In the genomic region with DNA sequence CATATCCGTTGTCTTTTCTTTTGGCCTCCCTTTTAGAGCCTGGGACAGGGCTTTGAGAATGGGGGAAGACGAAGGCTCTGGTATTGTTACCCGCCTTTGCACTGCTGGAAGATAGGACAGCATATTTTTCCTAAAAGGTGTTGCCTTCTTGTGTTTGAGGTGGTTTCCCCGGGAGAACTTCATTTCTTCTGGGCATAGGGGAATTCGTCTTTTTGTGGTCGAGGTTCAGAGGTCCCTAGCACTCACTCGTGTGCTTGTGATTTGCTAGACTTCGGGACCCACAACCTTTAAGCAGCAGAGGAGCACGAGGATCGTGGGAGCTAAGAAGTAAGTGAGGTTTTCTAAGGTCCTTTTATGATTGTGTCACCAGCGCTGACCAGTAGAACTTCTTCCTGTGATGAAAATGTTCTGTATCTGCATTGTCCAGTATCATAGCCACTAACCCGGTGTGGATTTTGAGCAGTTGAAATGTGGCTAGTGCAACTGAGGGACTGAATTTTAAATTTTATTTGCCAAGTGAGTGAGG, we compare ENCODE assay signal across 1 cellular context.
TF ChIP-seq lines count a peak whose summit lies in the region.

No MANE protein-coding gene starts in this region.

TF ChIP-seq in HepG2, 621 proteins besides CTCF, POLR2A, EP300 and RAD21 (continued from another document):
- TF ChIP-seq, protein P1, sequence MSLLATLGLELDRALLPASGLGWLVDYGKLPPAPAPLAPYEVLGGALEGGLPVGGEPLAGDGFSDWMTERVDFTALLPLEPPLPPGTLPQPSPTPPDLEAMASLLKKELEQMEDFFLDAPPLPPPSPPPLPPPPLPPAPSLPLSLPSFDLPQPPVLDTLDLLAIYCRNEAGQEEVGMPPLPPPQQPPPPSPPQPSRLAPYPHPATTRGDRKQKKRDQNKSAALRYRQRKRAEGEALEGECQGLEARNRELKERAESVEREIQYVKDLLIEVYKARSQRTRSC (CRISPR knock-in tag; IDR thresholded peaks at IDR 0.05; ENCODE audit: low read depth), result no peak
- 0 out of 2 replicates have a peak, but pooled peaks have one; percentile 47 for TF ChIP-seq ZNF251 (CRISPR knock-in tag; IDR thresholded peaks at IDR 0.05)
- TF ChIP-seq KMT2A (CRISPR knock-in tag; IDR thresholded peaks at IDR 0.05), result no peak
- TF ChIP-seq, protein P2, sequence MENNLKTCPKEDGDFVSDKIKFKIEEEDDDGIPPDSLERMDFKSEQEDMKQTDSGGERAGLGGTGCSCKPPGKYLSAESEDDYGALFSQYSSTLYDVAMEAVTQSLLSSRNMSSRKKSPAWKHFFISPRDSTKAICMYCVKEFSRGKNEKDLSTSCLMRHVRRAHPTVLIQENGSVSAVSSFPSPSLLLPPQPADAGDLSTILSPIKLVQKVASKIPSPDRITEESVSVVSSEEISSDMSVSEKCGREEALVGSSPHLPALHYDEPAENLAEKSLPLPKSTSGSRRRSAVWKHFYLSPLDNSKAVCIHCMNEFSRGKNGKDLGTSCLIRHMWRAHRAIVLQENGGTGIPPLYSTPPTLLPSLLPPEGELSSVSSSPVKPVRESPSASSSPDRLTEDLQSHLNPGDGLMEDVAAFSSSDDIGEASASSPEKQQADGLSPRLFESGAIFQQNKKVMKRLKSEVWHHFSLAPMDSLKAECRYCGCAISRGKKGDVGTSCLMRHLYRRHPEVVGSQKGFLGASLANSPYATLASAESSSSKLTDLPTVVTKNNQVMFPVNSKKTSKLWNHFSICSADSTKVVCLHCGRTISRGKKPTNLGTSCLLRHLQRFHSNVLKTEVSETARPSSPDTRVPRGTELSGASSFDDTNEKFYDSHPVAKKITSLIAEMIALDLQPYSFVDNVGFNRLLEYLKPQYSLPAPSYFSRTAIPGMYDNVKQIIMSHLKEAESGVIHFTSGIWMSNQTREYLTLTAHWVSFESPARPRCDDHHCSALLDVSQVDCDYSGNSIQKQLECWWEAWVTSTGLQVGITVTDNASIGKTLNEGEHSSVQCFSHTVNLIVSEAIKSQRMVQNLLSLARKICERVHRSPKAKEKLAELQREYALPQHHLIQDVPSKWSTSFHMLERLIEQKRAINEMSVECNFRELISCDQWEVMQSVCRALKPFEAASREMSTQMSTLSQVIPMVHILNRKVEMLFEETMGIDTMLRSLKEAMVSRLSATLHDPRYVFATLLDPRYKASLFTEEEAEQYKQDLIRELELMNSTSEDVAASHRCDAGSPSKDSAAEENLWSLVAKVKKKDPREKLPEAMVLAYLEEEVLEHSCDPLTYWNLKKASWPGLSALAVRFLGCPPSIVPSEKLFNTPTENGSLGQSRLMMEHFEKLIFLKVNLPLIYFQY (CRISPR knock-in tag; IDR thresholded peaks at IDR 0.05; ENCODE audit: borderline replicate concordance), result no peak
- TF ChIP-seq, protein P3, sequence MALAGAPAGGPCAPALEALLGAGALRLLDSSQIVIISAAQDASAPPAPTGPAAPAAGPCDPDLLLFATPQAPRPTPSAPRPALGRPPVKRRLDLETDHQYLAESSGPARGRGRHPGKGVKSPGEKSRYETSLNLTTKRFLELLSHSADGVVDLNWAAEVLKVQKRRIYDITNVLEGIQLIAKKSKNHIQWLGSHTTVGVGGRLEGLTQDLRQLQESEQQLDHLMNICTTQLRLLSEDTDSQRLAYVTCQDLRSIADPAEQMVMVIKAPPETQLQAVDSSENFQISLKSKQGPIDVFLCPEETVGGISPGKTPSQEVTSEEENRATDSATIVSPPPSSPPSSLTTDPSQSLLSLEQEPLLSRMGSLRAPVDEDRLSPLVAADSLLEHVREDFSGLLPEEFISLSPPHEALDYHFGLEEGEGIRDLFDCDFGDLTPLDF (CRISPR knock-in tag; IDR thresholded peaks at IDR 0.05), result peak; percentile 45; the same call in 1 of the 2 replicates
- no peak for TF ChIP-seq SALL1 (CRISPR knock-in tag; IDR thresholded peaks at IDR 0.05)
- no peak for TF ChIP-seq ZNF703 (CRISPR knock-in tag; IDR thresholded peaks at IDR 0.05; ENCODE audit: borderline replicate concordance)
- no peak for TF ChIP-seq GATAD2A (CRISPR knock-in tag; IDR thresholded peaks at IDR 0.05)
- TF ChIP-seq, protein P4, sequence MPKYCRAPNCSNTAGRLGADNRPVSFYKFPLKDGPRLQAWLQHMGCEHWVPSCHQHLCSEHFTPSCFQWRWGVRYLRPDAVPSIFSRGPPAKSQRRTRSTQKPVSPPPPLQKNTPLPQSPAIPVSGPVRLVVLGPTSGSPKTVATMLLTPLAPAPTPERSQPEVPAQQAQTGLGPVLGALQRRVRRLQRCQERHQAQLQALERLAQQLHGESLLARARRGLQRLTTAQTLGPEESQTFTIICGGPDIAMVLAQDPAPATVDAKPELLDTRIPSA (CRISPR knock-in tag; IDR thresholded peaks at IDR 0.05; ENCODE audit: borderline replicate concordance), result 0 out of 2 replicates have a peak, but pooled peaks have one; percentile 54
- no peak for TF ChIP-seq GTF3A (CRISPR knock-in tag; conservative IDR thresholded peaks at IDR 0.05)
- no peak; the same call in 1 of the 2 replicates for TF ChIP-seq ZNF44 (CRISPR knock-in tag; IDR thresholded peaks at IDR 0.05)
- TF ChIP-seq, protein P5, sequence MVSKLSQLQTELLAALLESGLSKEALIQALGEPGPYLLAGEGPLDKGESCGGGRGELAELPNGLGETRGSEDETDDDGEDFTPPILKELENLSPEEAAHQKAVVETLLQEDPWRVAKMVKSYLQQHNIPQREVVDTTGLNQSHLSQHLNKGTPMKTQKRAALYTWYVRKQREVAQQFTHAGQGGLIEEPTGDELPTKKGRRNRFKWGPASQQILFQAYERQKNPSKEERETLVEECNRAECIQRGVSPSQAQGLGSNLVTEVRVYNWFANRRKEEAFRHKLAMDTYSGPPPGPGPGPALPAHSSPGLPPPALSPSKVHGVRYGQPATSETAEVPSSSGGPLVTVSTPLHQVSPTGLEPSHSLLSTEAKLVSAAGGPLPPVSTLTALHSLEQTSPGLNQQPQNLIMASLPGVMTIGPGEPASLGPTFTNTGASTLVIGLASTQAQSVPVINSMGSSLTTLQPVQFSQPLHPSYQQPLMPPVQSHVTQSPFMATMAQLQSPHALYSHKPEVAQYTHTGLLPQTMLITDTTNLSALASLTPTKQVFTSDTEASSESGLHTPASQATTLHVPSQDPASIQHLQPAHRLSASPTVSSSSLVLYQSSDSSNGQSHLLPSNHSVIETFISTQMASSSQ (IDR thresholded peaks at IDR 0.05; ENCODE audit: low read depth), result 0 out of 2 replicates have a peak, but pooled peaks have one; percentile 0
- TF ChIP-seq, protein P5 (CRISPR knock-in tag; IDR thresholded peaks at IDR 0.05; ENCODE audit: borderline replicate concordance), result no peak
- TF ChIP-seq FIP1L1 (IDR thresholded peaks at IDR 0.05; ENCODE audit: borderline replicate concordance, insufficient read depth, low read depth, low read length), result no peak
- no peak for TF ChIP-seq SPEN (CRISPR knock-in tag; IDR thresholded peaks at IDR 0.05; ENCODE audit: low read depth)
- TF ChIP-seq KLF16 (CRISPR knock-in tag; IDR thresholded peaks at IDR 0.05), result 0 out of 4 replicates have a peak, but pooled peaks of 1 of the 2 experiments have one; percentile 0
